ENCODE assay signal across 8 cellular contexts in genomic region chr10:103759100-103759781, GRCh38.
A peak's percentile ranks its signal among the peaks of the same experiment; 100 is the strongest.
DNase-seq lines count a peak whose midpoint lies in the region; ATAC-seq, FAIRE-seq and TF ChIP-seq lines count a peak whose summit lies in the region.

No MANE protein-coding gene starts in this region.

- H3K4me3 ChIP-seq in Caco-2 (ENCODE audit: low read depth, low read length), result no peak overlapping the region
- H3K4me3 ChIP-seq in left lung, result no peak overlapping the region

- BruUV-seq in Caco-2 (replicated peaks; lab: Mats Ljungman, UMichigan), result no TSS peak

- H3K36me3 ChIP-seq in Caco-2 (ENCODE audit: control insufficient read depth, insufficient read depth, low read length) (no peaks in the 10 kb centered on the region), left lung (no peaks in the 10 kb centered on the region)

- peak overlapping the region; percentile 90 for H3K27ac ChIP-seq in caudate nucleus (ENCODE audit: low read depth, low read length)
- peak overlapping the region; percentile 51 to 72 for H3K27ac ChIP-seq in left lung
- peak overlapping the region; percentile 62 for H3K27ac ChIP-seq in temporal lobe (ENCODE audit: low read depth, low read length)

- H3K27me3 ChIP-seq in Caco-2 (replicated peaks; ENCODE audit: control insufficient read depth, insufficient read depth, low read length) (no peaks in the 10 kb centered on the region), left lung (no peaks in the 10 kb centered on the region)

- CTCF ChIA-PET in Caco-2 (lab: Charles Lee), result interaction anchor here (0.9 kb wide), 1 partner anchor 23 kb away, joined by 3 read pairs; no protein-coding TSS in a partner anchor

- no peak overlapping the region for H3K4me3 Mint-ChIP-seq in Caco-2 (ENCODE audit: unreplicated experiment)
- H3K4me3 Mint-ChIP-seq in progenitor cell of endocrine pancreas (ENCODE audit: low read depth), result no peak overlapping the region

- no peaks in the 10 kb centered on the region for H3K9me3 ChIP-seq in Caco-2
- H3K9me3 ChIP-seq in left lung, result no peaks in the 10 kb centered on the region

- H3K27ac Mint-ChIP-seq in Caco-2 (ENCODE audit: unreplicated experiment) (peak overlapping the region; percentile 11), progenitor cell of endocrine pancreas (no peak overlapping the region)

- H3K36me3 Mint-ChIP-seq in Caco-2 (ENCODE audit: insufficient read depth, unreplicated experiment), result no peaks in the 10 kb centered on the region
- H3K36me3 Mint-ChIP-seq in progenitor cell of endocrine pancreas (ENCODE audit: insufficient read depth), result peaks cover 3% of the 10 kb centered on the region

- POLR2A ChIA-PET in Caco-2 (lab: Charles Lee), result interaction anchor here (0.5 kb wide), 1 partner anchor 31 kb away, joined by 4 read pairs; no protein-coding TSS in a partner anchor

- intact Hi-C loops in Caco-2 (cut with micrococcal nuclease; ENCODE audit: unreplicated experiment) (no loop called here), left lung (cut with DNase I) (no loop called here)

- DNase-seq in Caco-2 (peak in 1 of 2 experiments; percentile 24), RCC 7860 (ENCODE audit: low spot score) (peak; percentile 62), caudate nucleus (lab: John Stamatoyannopoulos, UW) (peak in 49 of 61 donors; percentile 21 to 95 (median 61)), left lung (no peak), progenitor cell of endocrine pancreas (ENCODE audit: low spot score, unreplicated experiment) (no peak), NCI-H2196 treated with DMSO at 0.1 percent for 48 hours (lab: John Stamatoyannopoulos, UW; ENCODE audit: unreplicated experiment) (no peak)

- no peak for FAIRE-seq in RCC 7860 (lab: Jason Lieb, UNC)

- H3K9me3 Mint-ChIP-seq in Caco-2 (ENCODE audit: unreplicated experiment) (no peaks in the 10 kb centered on the region), progenitor cell of endocrine pancreas (ENCODE audit: low read depth) (no peaks in the 10 kb centered on the region)

- peaks cover 14% of the 10 kb centered on the region for H3K4me1 Mint-ChIP-seq in Caco-2 (ENCODE audit: low read depth, unreplicated experiment)
- peaks cover 15% of the 10 kb centered on the region for H3K4me1 Mint-ChIP-seq in progenitor cell of endocrine pancreas (ENCODE audit: low read depth)

- ATAC-seq in HG02759 (IDR thresholded peaks at IDR 0.05; ENCODE audit: unreplicated experiment) (peak; percentile 45), left lung (peak; percentile 34)

- H3K4me1 ChIP-seq in Caco-2 (peaks cover 10% of the 10 kb centered on the region), left lung (peaks cover 39 to 77% of the 10 kb centered on the region in 2 donors)

- TF ChIP-seq CTCF in Caco-2 (IDR thresholded peaks at IDR 0.05; ENCODE audit: insufficient read depth in 1 of 2, low read depth in 1 of 2, low read length in 1 of 2, severe bottlenecking in 1 of 2, unreplicated experiment in 1 of 2) (no peak), left lung (IDR thresholded peaks at IDR 0.05) (no peak), progenitor cell of endocrine pancreas (IDR thresholded peaks at IDR 0.05; ENCODE audit: unreplicated experiment) (no peak)

- H3K27me3 Mint-ChIP-seq in Caco-2 (ENCODE audit: insufficient read depth, unreplicated experiment) (no peaks in the 10 kb centered on the region), progenitor cell of endocrine pancreas (no peaks in the 10 kb centered on the region)

Comparison
In these comparisons a context has a peak if more than half of its experiments do, and no peak if none do; other contexts are left out.
1. DNase-seq: peak in RCC 7860 (single experiment) and caudate nucleus (49 of 61); none in left lung (0 of 2), progenitor cell of endocrine pancreas (single experiment) and NCI-H2196 treated with DMSO at 0.1 percent for 48 hours (single experiment).
2. Peak in every context shown above with its lines, with median percentiles within 50 percentile points of each other: H3K27ac ChIP-seq.